ENCODE assay signal across 6 cellular contexts in the genomic region with DNA sequence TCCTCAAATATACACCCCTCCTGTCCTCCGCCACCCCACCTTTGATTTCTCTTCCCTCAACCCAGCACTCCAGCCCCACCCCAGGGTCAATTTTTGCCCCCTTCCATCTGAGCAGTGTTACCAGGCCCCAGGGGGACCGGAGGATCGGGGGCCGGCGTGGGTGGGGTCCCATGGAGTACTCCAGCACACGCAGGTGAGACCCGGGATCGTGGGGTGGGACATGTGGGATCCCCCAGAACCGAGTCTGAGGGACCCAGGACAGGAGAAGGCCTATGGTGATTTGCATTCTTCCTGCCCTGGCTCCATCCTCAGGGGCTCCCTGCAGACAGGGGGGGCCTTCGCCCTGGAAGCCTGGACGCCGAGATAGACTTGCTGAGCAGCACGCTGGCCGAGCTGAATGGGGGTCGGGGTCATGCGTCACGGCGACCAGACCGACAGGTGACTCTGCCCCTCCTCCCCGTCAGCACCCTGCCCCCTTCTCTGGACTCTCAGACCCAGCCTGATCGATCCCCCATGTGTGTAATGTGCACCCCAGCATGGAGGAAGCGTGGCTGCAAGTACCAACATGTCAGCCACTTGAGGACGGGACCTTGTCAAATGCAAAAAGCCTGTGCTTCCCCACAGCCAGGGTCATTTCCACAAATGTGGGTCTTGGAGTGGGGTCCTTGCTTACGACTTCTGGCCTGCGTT.
A peak's percentile ranks its signal among the peaks of the same experiment; 100 is the strongest.
DNase-seq lines count a peak whose midpoint lies in the region; ATAC-seq and TF ChIP-seq lines count a peak whose summit lies in the region.

No MANE protein-coding gene starts in this region.

- ATAC-seq in GM21515 (IDR thresholded peaks at IDR 0.05; ENCODE audit: unreplicated experiment) (no peak), HG03095 (IDR thresholded peaks at IDR 0.05; ENCODE audit: unreplicated experiment) (no peak)

- CTCF ChIA-PET in RWPE1 (lab: Yijun Ruan, JAX) = no interaction called here

- peak overlapping the region; percentile 100 for H3K27ac ChIP-seq in RWPE1

- POLR2A ChIA-PET in RWPE1 (lab: Yijun Ruan, JAX; ENCODE audit: low non-redundant PET) = interaction anchor here (0.6 kb wide), 1 partner anchor 22 kb away, joined by 3 read pairs; a partner anchor contains a TSS

- no peak for DNase-seq in AG09309 (ENCODE audit: low read depth)
- peak; percentile 28 for DNase-seq in RWPE1 (ENCODE audit: low spot score)
- DNase-seq in iris pigment epithelial cell (ENCODE audit: low read depth) = peak; percentile 22
- no peak for DNase-seq in DMS53 (lab: John Stamatoyannopoulos, UW)

- TF ChIP-seq CTCF in AG09309 (IDR thresholded peaks at IDR 0.05; ENCODE audit: control insufficient read depth, insufficient read depth, low read depth, low read length, missing control alignments) (no peak), RWPE1 (conservative IDR thresholded peaks at IDR 0.05; ENCODE audit: low read depth) (no peak)

- H3K4me3 ChIP-seq in AG09309 (ENCODE audit: control insufficient read depth, low read depth, low read length) = peak overlapping the region; percentile 92

Comparison
In these comparisons a context has a peak if more than half of its experiments do, and no peak if none do; other contexts are left out.
1. DNase-seq: peak in RWPE1 (single experiment) and iris pigment epithelial cell (single experiment); none in AG09309 (single experiment) and DMS53 (single experiment).